ENCODE assay signal across 18 cellular contexts in genomic region chr5:32773944-32774343, GRCh38.
A peak's percentile ranks its signal among the peaks of the same experiment; 100 is the strongest.
DNase-seq lines count a peak whose midpoint lies in the region; ATAC-seq, FAIRE-seq and TF ChIP-seq lines count a peak whose summit lies in the region.
"Had no signal": no experiment of that assay in that cellular context is flagged by ENCODE, and none has a peak within 500 bp of the region (broad histone marks: within the 10 kb centered on the region; RNA-seq: fewer than 3 reads in every experiment).

No MANE protein-coding gene starts in this region.

- peaks cover 18% of the 10 kb centered on the region for H3K4me1 ChIP-seq in ACC112 (ENCODE audit: control insufficient read depth, insufficient read depth, low read length, unreplicated experiment)

- H3K27ac ChIP-seq in ACC112 (ENCODE audit: low read depth, low read length) = 0 out of 2 replicates have a peak overlapping the region, but pooled peaks have one; percentile 10

- intact Hi-C loops in sciatic nerve (cut with DNase I) = no loop called here

- H3K4me3 ChIP-seq in ACC112 (ENCODE audit: low read depth, low read length) = no peak overlapping the region
- H3K4me3 ChIP-seq in epithelial cell of esophagus (ENCODE audit: low read length) = no peak overlapping the region
- H3K4me3 ChIP-seq: A549, GM23338 had no signal

- no peak for TF ChIP-seq CTCF in epithelial cell of esophagus (IDR thresholded peaks at IDR 0.05; ENCODE audit: insufficient read depth, low read depth, low read length, missing control alignments)

- ATAC-seq in sciatic nerve = peak; percentile 17
- no peak for ATAC-seq in HG03432 (IDR thresholded peaks at IDR 0.05; ENCODE audit: unreplicated experiment)
- ATAC-seq: A549; CD8-positive, alpha-beta T cell; GM23338 had no signal

- H3K27me3 ChIP-seq in ACC112 (ENCODE audit: insufficient read depth, low read length) = no peaks in the 10 kb centered on the region

- H2AFZ ChIP-seq in ACC112 (ENCODE audit: low read length, unreplicated experiment) = no peak overlapping the region
- H2AFZ ChIP-seq: GM23338 had no signal

- peak; percentile 48 for FAIRE-seq in HTR-8/SVneo (lab: Jason Lieb, UNC)
- FAIRE-seq: A549, D721Med, G401.6, GM12891 had no signal

- DNase-seq in HTR-8/SVneo (ENCODE audit: insufficient read length, low spot score) (no peak), epithelial cell of esophagus (ENCODE audit: low read depth) (peak; percentile 24), sciatic nerve (ENCODE audit: low spot score) (no peak), HCEC 1CT (no peak), NCI-H526 treated with DMSO at 0.1 percent for 48 hours (lab: John Stamatoyannopoulos, UW) (no peak)
- DNase-seq: CD8-positive, alpha-beta T cell; COR-L47; DMS153; DMS79 treated with DMSO at 0.1 percent for 48 hours; EL; H7 had no signal

- peaks cover 12% of the 10 kb centered on the region for H3K36me3 ChIP-seq in ACC112 (ENCODE audit: insufficient read depth, low read length)

- peaks cover 6% of the 10 kb centered on the region for H3K79me2 ChIP-seq in ACC112 (ENCODE audit: control insufficient read depth, insufficient read depth, low read length, unreplicated experiment)
